In the genomic region with DNA sequence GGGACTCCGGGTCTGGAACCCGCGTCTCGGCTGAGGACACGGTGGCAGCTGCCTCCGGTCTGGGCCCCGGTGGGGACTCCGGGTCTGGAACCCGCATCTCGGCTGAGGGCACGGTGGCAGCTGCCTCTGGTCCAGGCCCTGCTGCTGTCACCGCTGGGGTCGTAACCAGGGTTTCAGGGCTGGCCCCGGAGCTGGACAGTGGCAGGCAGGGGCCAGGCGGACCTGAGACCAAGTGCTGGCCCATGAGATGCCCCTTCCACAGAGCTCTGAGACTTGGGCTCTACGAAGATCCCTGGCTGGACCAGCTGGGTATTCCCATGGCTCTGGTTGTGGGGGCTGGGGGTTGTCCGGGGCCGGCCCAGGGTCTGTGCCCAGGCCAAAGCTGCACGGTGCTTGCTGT, we compare ENCODE assay signal across 1 cellular context.
TF ChIP-seq lines count a peak whose summit lies in the region.

No MANE protein-coding gene starts in this region.

TF ChIP-seq in HepG2, 621 proteins besides CTCF, POLR2A, EP300 and RAD21:
- TF ChIP-seq KDM5A (IDR thresholded peaks at IDR 0.05; ENCODE audit: borderline replicate concordance, low read length): no peak
- no peak for TF ChIP-seq ZNF547 (CRISPR knock-in tag; IDR thresholded peaks at IDR 0.05)
- TF ChIP-seq AGO2 (optimal IDR thresholded peaks at IDR 0.05; ENCODE audit: low read depth, low read length): peak; percentile 50
- TF ChIP-seq, protein P1, sequence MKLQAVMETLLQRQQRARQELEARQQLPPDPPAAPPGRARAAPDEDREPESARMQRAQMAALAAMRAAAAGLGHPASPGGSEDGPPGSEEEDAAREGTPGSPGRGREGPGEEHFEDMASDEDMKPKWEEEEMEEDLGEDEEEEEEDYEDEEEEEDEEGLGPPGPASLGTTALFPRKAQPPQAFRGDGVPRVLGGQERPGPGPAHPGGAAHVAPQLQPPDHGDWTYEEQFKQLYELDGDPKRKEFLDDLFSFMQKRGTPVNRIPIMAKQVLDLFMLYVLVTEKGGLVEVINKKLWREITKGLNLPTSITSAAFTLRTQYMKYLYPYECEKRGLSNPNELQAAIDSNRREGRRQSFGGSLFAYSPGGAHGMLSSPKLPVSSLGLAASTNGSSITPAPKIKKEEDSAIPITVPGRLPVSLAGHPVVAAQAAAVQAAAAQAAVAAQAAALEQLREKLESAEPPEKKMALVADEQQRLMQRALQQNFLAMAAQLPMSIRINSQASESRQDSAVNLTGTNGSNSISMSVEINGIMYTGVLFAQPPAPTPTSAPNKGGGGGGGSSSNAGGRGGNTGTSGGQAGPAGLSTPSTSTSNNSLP (IDR thresholded peaks at IDR 0.05; ENCODE audit: low read depth, low read length): no peak
- TF ChIP-seq STAG1 (CRISPR knock-in tag; IDR thresholded peaks at IDR 0.05): no peak
